16 cellular contexts compared by ENCODE assay signal in genomic region chr3:101807884-101808283, GRCh38. TPM values are rescaled to one million over a fixed set of nuclear protein-coding genes. Genes with fewer than 3 reads are reported as not detected.
DNase-seq lines count a peak whose midpoint lies in the region; ATAC-seq lines count a peak whose summit lies in the region.
"Had no signal": no experiment of that assay in that cellular context is flagged by ENCODE, and none has a peak within 500 bp of the region (broad histone marks: within the 10 kb centered on the region; RNA-seq: fewer than 3 reads in every experiment).

No MANE protein-coding gene starts in this region.

- no peak overlapping the region for H3K4me3 ChIP-seq in SJCRH30
- H3K4me3 ChIP-seq: gastrocnemius medialis, prostate gland had no signal

- H3K27me3 ChIP-seq in SJCRH30: no peaks in the 10 kb centered on the region
- H3K27me3 ChIP-seq: gastrocnemius medialis had no signal

- DNase-seq in SJCRH30: no peak
- no peak for DNase-seq in AML-193 (lab: John Stamatoyannopoulos, UW)
- no peak for DNase-seq in NCI-H2196 (lab: John Stamatoyannopoulos, UW; ENCODE audit: unreplicated experiment)
- no peak for DNase-seq in LoVo (ENCODE audit: low spot score)
- DNase-seq: activated B cell treated with CpG ODN at 0.5 μM for 24 hours; DMS53; effector CD8-positive, alpha-beta T cell; gastrocnemius medialis; islet precursor cell; stimulated activated CD4-positive, alpha-beta T cell treated with anti-CD3 and anti-CD28 coated beads, Interleukin-2, amount 100 ng/mL, for 24 hours; stimulated activated naive CD4-positive, alpha-beta T cell had no signal

- no peaks in the 10 kb centered on the region for H3K9me3 ChIP-seq in SJCRH30 (replicated peaks)
- H3K9me3 ChIP-seq: gastrocnemius medialis, prostate gland had no signal

- peak; percentile 52 for ATAC-seq in GM18499 (IDR thresholded peaks at IDR 0.05; ENCODE audit: insufficient read depth, unreplicated experiment)
- ATAC-seq in GM19328 (IDR thresholded peaks at IDR 0.05; ENCODE audit: unreplicated experiment): peak; percentile 49
- ATAC-seq in HG02623 (IDR thresholded peaks at IDR 0.05; ENCODE audit: unreplicated experiment): peak; percentile 65
- ATAC-seq in HG03342 (IDR thresholded peaks at IDR 0.05; ENCODE audit: unreplicated experiment): peak; percentile 49
- ATAC-seq: gastrocnemius medialis had no signal

- H3K27ac ChIP-seq in SJCRH30: no peak overlapping the region
- H3K27ac ChIP-seq: gastrocnemius medialis, prostate gland had no signal

- H3K36me3 ChIP-seq in SJCRH30: peaks cover 24% of the 10 kb centered on the region
- H3K36me3 ChIP-seq: gastrocnemius medialis, prostate gland had no signal

- 0 out of 2 replicates have a peak, but pooled peaks cover 6% of the 10 kb centered on the region for H3K4me1 ChIP-seq in SJCRH30
- H3K4me1 ChIP-seq: prostate gland had no signal

RNA-seq across cellular contexts. Expression of gene NXPE3, which starts 28.9 kb away (rescaled TPM):
- total RNA-seq in SJCRH30 (2014; rRNA removed; shearing (Covaris generic)): 28.0 and 30.2 TPM in 2 replicates

RNA-seq across cellular contexts. Expression of gene NFKBIZ, which starts 41.4 kb away (rescaled TPM):
- total RNA-seq in SJCRH30 (2014; rRNA removed; shearing (Covaris generic)): 5.6 and 5.7 TPM in 2 replicates
